Comparison of ENCODE assay signal across 23 cellular contexts in genomic region chr11:61803889-61804647, GRCh38. TPM values are rescaled to one million over a fixed set of nuclear protein-coding genes. Genes with fewer than 3 reads are reported as not detected.
DNase-seq lines count a peak whose midpoint lies in the region; ATAC-seq and TF ChIP-seq lines count a peak whose summit lies in the region.
"Had no signal": no experiment of that assay in that cellular context is flagged by ENCODE, and none has a peak within 500 bp of the region (broad histone marks: within the 10 kb centered on the region; RNA-seq: fewer than 3 reads in every experiment).

No MANE protein-coding gene starts in this region.

- H3K27me3 Mint-ChIP-seq in activated CD8-positive, alpha-beta T cell treated with anti-CD3 and anti-CD28 coated beads, Interleukin-2, amount 10 ng/mL, durations not matched to agents 7 days and 5 days (ENCODE audit: low read depth), result no peaks in the 10 kb centered on the region
- H3K27me3 Mint-ChIP-seq in neural crest cell (ENCODE audit: low read depth), result no peaks in the 10 kb centered on the region

- peaks cover 70% of the 10 kb centered on the region for H3K36me3 Mint-ChIP-seq in activated CD8-positive, alpha-beta T cell treated with anti-CD3 and anti-CD28 coated beads, Interleukin-2, amount 10 ng/mL, durations not matched to agents 7 days and 5 days (ENCODE audit: low read depth)
- H3K36me3 Mint-ChIP-seq in neural crest cell (ENCODE audit: low read depth), result peaks cover 36% of the 10 kb centered on the region

- TF ChIP-seq CTCF in choroid plexus epithelial cell (conservative IDR thresholded peaks at IDR 0.05; ENCODE audit: low read depth, low read length) (no peak), neural crest cell (conservative IDR thresholded peaks at IDR 0.05) (no peak)

- peak overlapping the region; percentile 43 for H3K27ac Mint-ChIP-seq in activated CD8-positive, alpha-beta T cell treated with anti-CD3 and anti-CD28 coated beads, Interleukin-2, amount 10 ng/mL, durations not matched to agents 7 days and 5 days
- no peak overlapping the region for H3K27ac Mint-ChIP-seq in neural crest cell (ENCODE audit: unreplicated experiment)
- H3K27ac Mint-ChIP-seq: endodermal cell had no signal

- no peak for TF ChIP-seq POLR2A in GM18505 (IDR thresholded peaks at IDR 0.05; ENCODE audit: borderline replicate concordance, extremely low read depth, insufficient read depth, insufficient read length)

- no peak overlapping the region for H3K4me3 ChIP-seq in choroid plexus epithelial cell (ENCODE audit: low read depth, low read length)
- H3K4me3 ChIP-seq: BLaER1 treated with 17β-estradiol and CSF1 and Interleukin-3, amounts not matched to agents 10 nM and 100 nM; upper lobe of right lung had no signal

- CTCF ChIA-PET in activated CD8-positive, alpha-beta T cell treated with anti-CD3 and anti-CD28 coated beads, Interleukin-2, amount 10 ng/mL, durations not matched to agents 7 days and 5 days (lab: Charles Lee), result interaction anchor here (4.3 kb wide), 1 partner anchor 8 kb away, joined by 43 read pairs; no protein-coding TSS in a partner anchor

- no peak overlapping the region for H3K4me3 Mint-ChIP-seq in activated CD8-positive, alpha-beta T cell treated with anti-CD3 and anti-CD28 coated beads, Interleukin-2, amount 10 ng/mL, durations not matched to agents 7 days and 5 days
- peak overlapping the region; percentile 14 for H3K4me3 Mint-ChIP-seq in neural crest cell
- H3K4me3 Mint-ChIP-seq: endodermal cell had no signal

- POLR2A ChIA-PET in activated CD8-positive, alpha-beta T cell treated with anti-CD3 and anti-CD28 coated beads, Interleukin-2, amount 10 ng/mL, durations not matched to agents 7 days and 5 days (lab: Charles Lee), result interaction anchor here (1.0 to 5.0 kb wide), 2 partner anchors 10 to 11 kb away, joined by 4 to 20 read pairs; partner anchors contain the start of genes FEN1 and TMEM258

- H3K4me1 Mint-ChIP-seq in activated CD8-positive, alpha-beta T cell treated with anti-CD3 and anti-CD28 coated beads, Interleukin-2, amount 10 ng/mL, durations not matched to agents 7 days and 5 days (ENCODE audit: low read depth), result peaks cover 11% of the 10 kb centered on the region
- peaks cover 3% of the 10 kb centered on the region for H3K4me1 Mint-ChIP-seq in neural crest cell

- no peak for ATAC-seq in activated CD8-positive, alpha-beta T cell treated with anti-CD3 and anti-CD28 coated beads, Interleukin-2, amount 10 ng/mL, durations not matched to agents 7 days and 5 days
- ATAC-seq in GM18505 (IDR thresholded peaks at IDR 0.05; ENCODE audit: unreplicated experiment) (no peak), HG02588 (IDR thresholded peaks at IDR 0.05; ENCODE audit: unreplicated experiment) (no peak)
- ATAC-seq: upper lobe of right lung had no signal

- no peaks in the 10 kb centered on the region for H3K9me3 Mint-ChIP-seq in activated CD8-positive, alpha-beta T cell treated with anti-CD3 and anti-CD28 coated beads, Interleukin-2, amount 10 ng/mL, durations not matched to agents 7 days and 5 days (ENCODE audit: insufficient read depth)
- H3K9me3 Mint-ChIP-seq in neural crest cell, result no peaks in the 10 kb centered on the region
- H3K9me3 Mint-ChIP-seq: endodermal cell had no signal

- DNase-seq in COLO829 (ENCODE audit: low spot score) (peak; percentile 91), choroid plexus epithelial cell (ENCODE audit: low read depth) (peak; percentile 56), neural crest cell (ENCODE audit: low read depth, low spot score) (no peak), superior temporal gyrus (ENCODE audit: extremely low spot score) (no peak), DMS53 (lab: John Stamatoyannopoulos, UW) (no peak)
- no peak for DNase-seq in activated CD8-positive, alpha-beta T cell treated with anti-CD3 and anti-CD28 coated beads, Interleukin-2, amount 10 ng/mL, durations not matched to agents 7 days and 5 days
- DNase-seq: ACHN; activated CD4-positive, alpha-beta T cell treated with anti-CD3 and anti-CD28 coated beads for 48 hours; activated CD8-positive, alpha-beta memory T cell treated with anti-CD3 and anti-CD28 coated beads, Interleukin-2, amount 50 U/mL, for 4 hours; activated naive CD4-positive, alpha-beta T cell treated with anti-CD3 and anti-CD28 coated beads, Interleukin-2, amount 50 U/mL, for 16 hours; endodermal cell; HCEC 1CT; head of caudate nucleus; mammary epithelial cell; NCI-H1092 treated with DMSO at 0.1 percent for 48 hours; NCI-H187 treated with DMSO at 0.1 percent for 48 hours; NCI-H226; NCI-H748 treated with DMSO at 0.1 percent for 48 hours; upper lobe of right lung had no signal

RNA-seq across cellular contexts. Expression of gene FEN1, which starts 11.4 kb away (rescaled TPM):
- total RNA-seq in activated CD8-positive, alpha-beta T cell treated with anti-CD3 and anti-CD28 coated beads, Interleukin-2, amount 10 ng/mL, durations not matched to agents 7 days and 5 days, result 100 to 1,000 TPM; 146 TPM
- total RNA-seq in neural crest cell, result 99.6 TPM in 2 replicates

RNA-seq across cellular contexts. Expression of gene TMEM258, which starts 11.7 kb away (rescaled TPM):
- total RNA-seq in activated CD8-positive, alpha-beta T cell treated with anti-CD3 and anti-CD28 coated beads, Interleukin-2, amount 10 ng/mL, durations not matched to agents 7 days and 5 days, result 100 to 1,000 TPM; 154 to 163 TPM
- 162 and 174 TPM in 2 replicates for total RNA-seq in neural crest cell

RNA-seq across cellular contexts. Expression of gene FADS1, which starts 12.7 kb away (rescaled TPM):
- 10 to 100 TPM; 84.1 to 92.8 TPM for total RNA-seq in activated CD8-positive, alpha-beta T cell treated with anti-CD3 and anti-CD28 coated beads, Interleukin-2, amount 10 ng/mL, durations not matched to agents 7 days and 5 days
- total RNA-seq in neural crest cell, result 245 and 248 TPM in 2 replicates

RNA-seq across cellular contexts. Expression of gene FADS2, which starts 24.0 kb away (rescaled TPM):
- 100 to 1,000 TPM; 395 to 416 TPM for total RNA-seq in activated CD8-positive, alpha-beta T cell treated with anti-CD3 and anti-CD28 coated beads, Interleukin-2, amount 10 ng/mL, durations not matched to agents 7 days and 5 days
- 939 and 976 TPM in 2 replicates for total RNA-seq in neural crest cell

RNA-seq across cellular contexts. Expression of gene MYRF, which starts 51.6 kb away (rescaled TPM):
- total RNA-seq in activated CD8-positive, alpha-beta T cell treated with anti-CD3 and anti-CD28 coated beads, Interleukin-2, amount 10 ng/mL, durations not matched to agents 7 days and 5 days, result 1 to 10 TPM; 2.8 to 2.9 TPM
- total RNA-seq in neural crest cell, result 3.5 and 3.9 TPM in 2 replicates
- total RNA-seq: skeletal muscle tissue had no signal

Comparison
In these comparisons a context has a peak if more than half of its experiments do, and no peak if none do; other contexts are left out.
1. DNase-seq: peak in COLO829 (single experiment) and choroid plexus epithelial cell (single experiment); none in activated CD8-positive, alpha-beta T cell treated with anti-CD3 and anti-CD28 coated beads, Interleukin-2, amount 10 ng/mL, durations not matched to agents 7 days and 5 days (single experiment), neural crest cell (single experiment), superior temporal gyrus (single experiment) and DMS53 (single experiment).